In the genomic region with DNA sequence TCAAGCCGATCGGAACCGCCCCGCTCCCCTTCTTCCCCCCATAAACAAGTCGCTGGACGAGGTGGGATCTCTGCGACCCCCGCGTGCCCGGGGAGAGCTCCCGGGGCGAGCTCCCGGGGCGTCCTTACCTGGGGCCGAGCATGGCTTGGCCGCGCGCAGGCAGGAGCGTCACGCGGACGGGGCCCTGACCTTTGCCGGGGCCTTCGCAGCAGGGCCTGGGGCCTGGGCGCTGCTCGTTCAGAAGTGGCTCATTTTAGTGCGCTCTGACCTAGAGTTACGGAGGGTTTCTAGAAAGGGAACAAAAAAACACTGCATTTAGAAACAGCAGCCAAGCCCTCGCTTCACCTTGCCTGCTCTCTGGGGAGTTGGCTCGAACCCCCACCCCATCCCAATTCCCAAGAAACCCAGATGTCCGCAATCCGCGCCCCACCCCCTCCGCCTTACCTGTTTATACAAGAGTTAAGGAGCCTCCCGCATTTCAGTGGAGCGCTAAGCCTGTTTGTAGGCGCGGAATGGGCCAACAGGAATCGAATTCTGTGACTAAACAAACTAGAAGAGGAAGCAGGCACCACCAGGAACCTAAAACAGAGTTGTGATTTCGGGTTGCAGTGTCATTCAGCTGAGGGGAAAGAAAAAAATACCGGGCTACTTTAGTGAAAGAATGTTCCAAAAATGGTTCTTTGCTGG, we compare ENCODE assay signal across 8 cellular contexts. TPM values are rescaled to one million over a fixed set of nuclear protein-coding genes. Genes with fewer than 3 reads are reported as not detected.
A peak's percentile ranks its signal among the peaks of the same experiment; 100 is the strongest.
DNase-seq lines count a peak whose midpoint lies in the region; ATAC-seq and TF ChIP-seq lines count a peak whose summit lies in the region.

No MANE protein-coding gene starts in this region.

- H3K36me3 ChIP-seq in mucosa of rectum (ENCODE audit: control insufficient read depth in 2 of 2, insufficient read depth in 2 of 2, low read length in 2 of 2) = no peaks in the 10 kb centered on the region

- H3K27me3 ChIP-seq in dorsolateral prefrontal cortex = peaks cover 0 to 20% (median 0%) of the 10 kb centered on the region in 45 donors
- peaks cover 2 to 6% of the 10 kb centered on the region in 2 donors for H3K27me3 ChIP-seq in mucosa of rectum (ENCODE audit: control insufficient read depth in 2 of 2, insufficient read depth in 2 of 2, low read length in 2 of 2)

- H3K9me3 ChIP-seq in mucosa of rectum (ENCODE audit: control insufficient read depth in 2 of 2, low read length in 2 of 2) = no peaks in the 10 kb centered on the region

- intact Hi-C loops in dorsolateral prefrontal cortex (cut with DNase I) = no loop called here

- H3K4me3 ChIP-seq in dorsolateral prefrontal cortex (peak overlapping the region in 58 of 59 donors; percentile 41 to 73 (median 62)), mucosa of rectum (ENCODE audit: low read length in 2 of 2) (peak overlapping the region; percentile 75 to 89)

- H3K9ac ChIP-seq in mucosa of rectum (ENCODE audit: low read depth in 1 of 2, low read length in 2 of 2) = peak overlapping the region; percentile 88 to 89

- peaks cover 11 to 18% of the 10 kb centered on the region in 2 donors for H3K4me1 ChIP-seq in mucosa of rectum (ENCODE audit: control insufficient read depth in 2 of 2, insufficient read depth in 2 of 2, low read length in 2 of 2)

- peak; percentile 50 for ATAC-seq in GM18502 (IDR thresholded peaks at IDR 0.05; ENCODE audit: poor library complexity, unreplicated experiment)
- peak; percentile 51 for ATAC-seq in GM21786 (IDR thresholded peaks at IDR 0.05; ENCODE audit: unreplicated experiment)

- H3K27ac ChIP-seq in dorsolateral prefrontal cortex (peak overlapping the region in 48 of 59 donors; percentile 10 to 85 (median 54)), mucosa of rectum (ENCODE audit: low read depth in 2 of 2, low read length in 2 of 2) (peak overlapping the region; percentile 95 to 96)

- TF ChIP-seq CTCF in dorsolateral prefrontal cortex (IDR thresholded peaks at IDR 0.05 in 54 of 56, conservative IDR thresholded peaks at IDR 0.05 in 2 of 56; ENCODE audit: low read depth in 1 of 56, partially characterized antibody in 56 of 56) = no peak

- DNase-seq in LoVo (ENCODE audit: low spot score) = peak; percentile 54
- DNase-seq in dorsolateral prefrontal cortex = peak in 4 of 10 donors; percentile 8 to 45 (median 26)
- no peak for DNase-seq in NCI-H2107 treated with DMSO at 0.1 percent for 48 hours (lab: John Stamatoyannopoulos, UW; ENCODE audit: unreplicated experiment)
- DNase-seq in NCI-H2081 (lab: John Stamatoyannopoulos, UW) = no peak
- DNase-seq in mesenteric fat pad (ENCODE audit: low spot score) = no peak

RNA-seq across cellular contexts. Expression of gene RBM47, which starts 0.8 kb away (rescaled TPM):
- total RNA-seq in dorsolateral prefrontal cortex (10 to 100 TPM in 4 of 120 experiments, 1 to 10 TPM in 112, under 1 TPM in 4; 0.47 to 18.9 (median 3.2) TPM), mesenteric fat pad (53.3 TPM)
